Comparison of ENCODE assay signal across 24 cellular contexts in genomic region chr20:21344961-21345360, GRCh38. TPM values are rescaled to one million over a fixed set of nuclear protein-coding genes. Genes with fewer than 3 reads are reported as not detected.
A peak's percentile ranks its signal among the peaks of the same experiment; 100 is the strongest.
DNase-seq lines count a peak whose midpoint lies in the region; FAIRE-seq and TF ChIP-seq lines count a peak whose summit lies in the region.
"Had no signal": no experiment of that assay in that cellular context is flagged by ENCODE, and none has a peak within 500 bp of the region (broad histone marks: within the 10 kb centered on the region; RNA-seq: fewer than 3 reads in every experiment).

No MANE protein-coding gene starts in this region.

- in situ Hi-C loops in GM13976 (cut with MboI; ENCODE audit: low sequenced_read_pairs, unreplicated experiment) = no loop called here

- peak overlapping the region in 1 of 2 donors; percentile 8 for H3K27ac ChIP-seq in liver (ENCODE audit: low read depth in 1 of 2, low read length in 2 of 2)
- H3K27ac ChIP-seq: BLaER1 treated with 17β-estradiol and CSF1 and Interleukin-3, amounts not matched to agents 10 nM and 100 nM; GM23248 had no signal

- no peak for TF ChIP-seq POLR2A in GM12892 (IDR thresholded peaks at IDR 0.05; ENCODE audit: low read depth, low read length)

- peak overlapping the region; percentile 24 for H3K27ac Mint-ChIP-seq in endothelial cell (ENCODE audit: unreplicated experiment)
- no peak overlapping the region for H3K27ac Mint-ChIP-seq in activated T-helper 1 cell treated with anti-CD3 and anti-CD28 coated beads, Interleukin-12 subunit alpha, Interleukin-12 subunit beta, Interleukin-2, Interleukin-4 antibody, amounts not matched to agents 30 ng/mL and 10 ng/mL and 1 ng/mL, durations not matched to agents 14 hours and 24 hours and 36 hours
- H3K27ac Mint-ChIP-seq: CD14-positive monocyte; CD4-positive, alpha-beta memory T cell; H9 had no signal

- no peaks in the 10 kb centered on the region for H3K9me3 Mint-ChIP-seq in endothelial cell (ENCODE audit: unreplicated experiment)
- no peaks in the 10 kb centered on the region for H3K9me3 Mint-ChIP-seq in activated T-helper 1 cell treated with anti-CD3 and anti-CD28 coated beads, Interleukin-12 subunit alpha, Interleukin-12 subunit beta, Interleukin-2, Interleukin-4 antibody, amounts not matched to agents 30 ng/mL and 10 ng/mL and 1 ng/mL, durations not matched to agents 14 hours and 24 hours and 36 hours
- H3K9me3 Mint-ChIP-seq: CD14-positive monocyte; CD4-positive, alpha-beta memory T cell; H9 had no signal

- H3K27me3 Mint-ChIP-seq in endothelial cell (ENCODE audit: unreplicated experiment) = no peaks in the 10 kb centered on the region
- no peaks in the 10 kb centered on the region for H3K27me3 Mint-ChIP-seq in activated T-helper 1 cell treated with anti-CD3 and anti-CD28 coated beads, Interleukin-12 subunit alpha, Interleukin-12 subunit beta, Interleukin-2, Interleukin-4 antibody, amounts not matched to agents 30 ng/mL and 10 ng/mL and 1 ng/mL, durations not matched to agents 14 hours and 24 hours and 36 hours (ENCODE audit: insufficient read depth)
- H3K27me3 Mint-ChIP-seq: CD4-positive, alpha-beta memory T cell had no signal

- TF ChIP-seq RAD21 in liver (IDR thresholded peaks at IDR 0.05) = peak in 1 of 2 donors; percentile 9

- 37% methylated on average over 1 of the region's 1 CpG for WGBS in liver

- intact Hi-C loops in activated T-helper 1 cell treated with anti-CD3 and anti-CD28 coated beads, Interleukin-12 subunit alpha, Interleukin-12 subunit beta, Interleukin-2, Interleukin-4 antibody, amounts not matched to agents 30 ng/mL and 10 ng/mL and 1 ng/mL, durations not matched to agents 14 hours and 24 hours and 36 hours (cut with micrococcal nuclease) = loop anchor here (2.0 to 5.0 kb wide), 2 partner anchors 16 to 37 kb away; no protein-coding TSS in a partner anchor

- no peak for TF ChIP-seq CTCF in endothelial cell (IDR thresholded peaks at IDR 0.05; ENCODE audit: unreplicated experiment)
- no peak for TF ChIP-seq CTCF in liver (IDR thresholded peaks at IDR 0.05; ENCODE audit: low read depth, low read length, missing input control)
- TF ChIP-seq CTCF in GM13976 (IDR thresholded peaks at IDR 0.05; ENCODE audit: borderline replicate concordance, control extremely low read depth, extremely low read depth, insufficient read depth, missing control alignments) = no peak

- no peaks in the 10 kb centered on the region for H3K27me3 ChIP-seq in liver (ENCODE audit: control insufficient read depth in 4 of 4, insufficient read depth in 4 of 4, low read length in 3 of 4)
- H3K27me3 ChIP-seq: BE2C; BLaER1 treated with 17β-estradiol and CSF1 and Interleukin-3, amounts not matched to agents 10 nM and 100 nM had no signal

- no peak overlapping the region for H3K4me3 ChIP-seq in liver (ENCODE audit: low read depth in 1 of 3, low read length in 3 of 3)
- H3K4me3 ChIP-seq: BLaER1 treated with 17β-estradiol and CSF1 and Interleukin-3, amounts not matched to agents 10 nM and 100 nM; GM23248 had no signal

- H3K36me3 Mint-ChIP-seq in endothelial cell (ENCODE audit: low read depth, unreplicated experiment) = peaks cover 8% of the 10 kb centered on the region
- peaks cover 44% of the 10 kb centered on the region for H3K36me3 Mint-ChIP-seq in activated T-helper 1 cell treated with anti-CD3 and anti-CD28 coated beads, Interleukin-12 subunit alpha, Interleukin-12 subunit beta, Interleukin-2, Interleukin-4 antibody, amounts not matched to agents 30 ng/mL and 10 ng/mL and 1 ng/mL, durations not matched to agents 14 hours and 24 hours and 36 hours (ENCODE audit: low read depth)

- peaks cover 3 to 42% (median 34%) of the 10 kb centered on the region in 4 donors for H3K36me3 ChIP-seq in liver (ENCODE audit: control insufficient read depth in 4 of 4, insufficient read depth in 3 of 4, low read depth in 1 of 4, low read length in 3 of 4)

- DNase-seq in GM12892 (ENCODE audit: insufficient read length) (no peak), endothelial cell (ENCODE audit: low spot score) (no peak), GM13976 (ENCODE audit: low spot score) (no peak), hepatic stellate cell (ENCODE audit: low spot score) (no peak)
- no peak for DNase-seq in stimulated activated CD4-positive, alpha-beta T cell treated with anti-CD3 and anti-CD28 coated beads, Interleukin-4, amount 100 ng/mL, for 4 hours
- no peak for DNase-seq in activated T-helper 1 cell treated with anti-CD3 and anti-CD28 coated beads, Interleukin-12 subunit alpha, Interleukin-12 subunit beta, Interleukin-2, Interleukin-4 antibody, amounts not matched to agents 30 ng/mL and 10 ng/mL and 1 ng/mL, durations not matched to agents 14 hours and 24 hours and 36 hours (ENCODE audit: low spot score)
- DNase-seq: ACHN; AML-193; BE2C; Calu3; CD4-positive, alpha-beta memory T cell; COR-L47; DMS53; DMS79 treated with DMSO at 0.1 percent for 48 hours; GF-D8; GM23248; H9 had no signal

- H3K4me1 ChIP-seq in liver (ENCODE audit: control insufficient read depth in 4 of 4, insufficient read depth in 4 of 4, low read length in 3 of 4) = peaks cover 3 to 21% (median 13%) of the 10 kb centered on the region in 4 donors
- H3K4me1 ChIP-seq: BLaER1 treated with 17β-estradiol and CSF1 and Interleukin-3, amounts not matched to agents 10 nM and 100 nM had no signal

- H3K9ac ChIP-seq in liver (ENCODE audit: low read depth in 1 of 2, low read length in 2 of 2) = no peak overlapping the region
- H3K9ac ChIP-seq: BLaER1 treated with 17β-estradiol and CSF1 and Interleukin-3, amounts not matched to agents 10 nM and 100 nM; GM23248 had no signal

- peak; percentile 14 for FAIRE-seq in GM12892 (lab: Jason Lieb, UNC)
- FAIRE-seq: GM12891, GM19239 had no signal

- no peaks in the 10 kb centered on the region for H3K4me1 Mint-ChIP-seq in endothelial cell (ENCODE audit: unreplicated experiment)
- H3K4me1 Mint-ChIP-seq in activated T-helper 1 cell treated with anti-CD3 and anti-CD28 coated beads, Interleukin-12 subunit alpha, Interleukin-12 subunit beta, Interleukin-2, Interleukin-4 antibody, amounts not matched to agents 30 ng/mL and 10 ng/mL and 1 ng/mL, durations not matched to agents 14 hours and 24 hours and 36 hours (ENCODE audit: low read depth) = no peaks in the 10 kb centered on the region
- H3K4me1 Mint-ChIP-seq: CD14-positive monocyte had no signal

- no peak overlapping the region for H3K4me3 Mint-ChIP-seq in endothelial cell (ENCODE audit: unreplicated experiment)
- H3K4me3 Mint-ChIP-seq in activated T-helper 1 cell treated with anti-CD3 and anti-CD28 coated beads, Interleukin-12 subunit alpha, Interleukin-12 subunit beta, Interleukin-2, Interleukin-4 antibody, amounts not matched to agents 30 ng/mL and 10 ng/mL and 1 ng/mL, durations not matched to agents 14 hours and 24 hours and 36 hours = no peak overlapping the region
- H3K4me3 Mint-ChIP-seq: CD14-positive monocyte; CD4-positive, alpha-beta memory T cell; H9 had no signal

- no peaks in the 10 kb centered on the region for H3K9me3 ChIP-seq in liver (ENCODE audit: control insufficient read depth in 4 of 4, low read length in 3 of 4)
- H3K9me3 ChIP-seq: BE2C; BLaER1 treated with 17β-estradiol and CSF1 and Interleukin-3, amounts not matched to agents 10 nM and 100 nM had no signal

TF ChIP-seq in liver, 16 proteins besides CTCF, POLR2A, EP300 and RAD21 (continues in another document):
- no peak for TF ChIP-seq NR2F2 (IDR thresholded peaks at IDR 0.05)
- TF ChIP-seq, protein P1, sequence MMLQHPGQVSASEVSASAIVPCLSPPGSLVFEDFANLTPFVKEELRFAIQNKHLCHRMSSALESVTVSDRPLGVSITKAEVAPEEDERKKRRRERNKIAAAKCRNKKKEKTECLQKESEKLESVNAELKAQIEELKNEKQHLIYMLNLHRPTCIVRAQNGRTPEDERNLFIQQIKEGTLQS (IDR thresholded peaks at IDR 0.05) = no peak
- peak; percentile 40 to 43 for TF ChIP-seq RXRA (IDR thresholded peaks at IDR 0.05)
- peak; percentile 23 to 25 for TF ChIP-seq GABPA (IDR thresholded peaks at IDR 0.05 in 1 of 2, conservative IDR thresholded peaks at IDR 0.05 in 1 of 2)
- peak; percentile 43 for TF ChIP-seq HNF4G (IDR thresholded peaks at IDR 0.05)
- no peak for TF ChIP-seq REST (IDR thresholded peaks at IDR 0.05)
- TF ChIP-seq FOXA1 (IDR thresholded peaks at IDR 0.05) = no peak

RNA-seq across cellular contexts. Expression of gene XRN2, which starts 41.8 kb away (rescaled TPM):
- 61.0 TPM for polyA plus RNA-seq in GM12892 (2012; ENCODE audit: missing spikeins)
- total RNA-seq in endothelial cell (ENCODE audit: unreplicated experiment) (76.4 TPM), liver (10 to 100 TPM; 27.1 to 40.3 TPM)
- polyA plus RNA-seq in liver = 10 to 100 TPM; 20.9 to 23.3 TPM
- 92.1 and 94.0 TPM in 2 replicates for total RNA-seq in activated T-helper 1 cell treated with anti-CD3 and anti-CD28 coated beads, Interleukin-12 subunit alpha, Interleukin-12 subunit beta, Interleukin-2, Interleukin-4 antibody, amounts not matched to agents 30 ng/mL and 10 ng/mL and 1 ng/mL, durations not matched to agents 14 hours and 24 hours and 36 hours

RNA-seq across cellular contexts. Expression of gene NKX2-4, which starts 52.4 kb away (rescaled TPM):
- polyA plus RNA-seq in GM12892 (2012; ENCODE audit: missing spikeins) = not detected
- total RNA-seq in endothelial cell (ENCODE audit: unreplicated experiment) (not detected), liver (not detected)
- not detected for polyA plus RNA-seq in liver
- not detected in 2 replicates for total RNA-seq in activated T-helper 1 cell treated with anti-CD3 and anti-CD28 coated beads, Interleukin-12 subunit alpha, Interleukin-12 subunit beta, Interleukin-2, Interleukin-4 antibody, amounts not matched to agents 30 ng/mL and 10 ng/mL and 1 ng/mL, durations not matched to agents 14 hours and 24 hours and 36 hours
- total RNA-seq: A172; Calu3; CD4-positive, alpha-beta memory T cell; G401; GM23248 had no signal
- polyA plus RNA-seq: CD14-positive monocyte; CD4-positive, alpha-beta memory T cell; GM23248 had no signal
